ENCODE assay signal across 14 cellular contexts in genomic region chr12:53506450-53506785, GRCh38. TPM values are rescaled to one million over a fixed set of nuclear protein-coding genes. Genes with fewer than 3 reads are reported as not detected.
"Had no signal": no experiment of that assay in that cellular context is flagged by ENCODE, and none has a peak within 500 bp of the region (broad histone marks: within the 10 kb centered on the region; RNA-seq: fewer than 3 reads in every experiment).

No MANE protein-coding gene starts in this region.

- H3K27ac ChIP-seq: heart right ventricle had no signal

- H3K4me3 Mint-ChIP-seq: activated CD4-positive, alpha-beta T cell treated with anti-CD3 and anti-CD28 coated beads, Interleukin-2, amount 10 ng/mL, durations not matched to agents 24 days and 14 days; activated naive CD4-positive, alpha-beta T cell treated with anti-CD3 and anti-CD28 coated beads for 36 hours; activated T-helper 1 cell treated with anti-CD3 and anti-CD28 coated beads, Interleukin-12 subunit alpha, Interleukin-12 subunit beta, Interleukin-2, Interleukin-4 antibody, amounts not matched to agents 30 ng/mL and 10 ng/mL and 1 ng/mL, durations not matched to agents 14 hours and 24 hours and 36 hours; stimulated activated memory B cell treated with anti-CD40 and anti-IgM and Interleukin-4, amounts not matched to agents 10 μg/mL and 1 μg/mL and 100 μg/mL, for 72 hours; T-cell; WTC11 had no signal

- FAIRE-seq: kidney, small intestine had no signal

- H3K9me3 Mint-ChIP-seq: activated CD4-positive, alpha-beta T cell treated with anti-CD3 and anti-CD28 coated beads, Interleukin-2, amount 10 ng/mL, durations not matched to agents 24 days and 14 days; activated naive CD4-positive, alpha-beta T cell treated with anti-CD3 and anti-CD28 coated beads for 36 hours; activated T-helper 1 cell treated with anti-CD3 and anti-CD28 coated beads, Interleukin-12 subunit alpha, Interleukin-12 subunit beta, Interleukin-2, Interleukin-4 antibody, amounts not matched to agents 30 ng/mL and 10 ng/mL and 1 ng/mL, durations not matched to agents 14 hours and 24 hours and 36 hours; stimulated activated memory B cell treated with anti-CD40 and anti-IgM and Interleukin-4, amounts not matched to agents 10 μg/mL and 1 μg/mL and 100 μg/mL, for 72 hours; T-cell; WTC11 had no signal

- H3K27me3 ChIP-seq: dorsolateral prefrontal cortex, heart right ventricle had no signal

- ATAC-seq: esophagus mucosa; heart right ventricle; left ventricle myocardium superior; stimulated activated memory B cell treated with anti-CD40 and anti-IgM and Interleukin-4, amounts not matched to agents 10 μg/mL and 1 μg/mL and 100 μg/mL, for 72 hours; T-cell; WTC11 had no signal

- H3K9me3 ChIP-seq: heart right ventricle had no signal

- DNase-seq: activated CD4-positive, alpha-beta T cell treated with anti-CD3 and anti-CD28 coated beads, Interleukin-2, amount 10 ng/mL, durations not matched to agents 24 days and 14 days; activated naive CD4-positive, alpha-beta T cell treated with anti-CD3 and anti-CD28 coated beads for 36 hours; dorsolateral prefrontal cortex; heart right ventricle; kidney; left ventricle myocardium superior; mesendoderm; small intestine; T-cell; trophoblast cell had no signal

- H3K27ac Mint-ChIP-seq: activated CD4-positive, alpha-beta T cell treated with anti-CD3 and anti-CD28 coated beads, Interleukin-2, amount 10 ng/mL, durations not matched to agents 24 days and 14 days; activated naive CD4-positive, alpha-beta T cell treated with anti-CD3 and anti-CD28 coated beads for 36 hours; T-cell had no signal

- H3K4me3 ChIP-seq: dorsolateral prefrontal cortex, heart right ventricle had no signal

RNA-seq across cellular contexts. Expression of gene NPFF, which starts 0.9 kb away (rescaled TPM):
- polyA plus RNA-seq: heart right ventricle had no signal
